8 cellular contexts compared by ENCODE assay signal in genomic region chr12:92363295-92364146, GRCh38.
DNase-seq lines count a peak whose midpoint lies in the region; ATAC-seq and TF ChIP-seq lines count a peak whose summit lies in the region.

No MANE protein-coding gene starts in this region.

- H3K9ac ChIP-seq in skeletal muscle tissue (ENCODE audit: low read depth in 1 of 3, low read length in 3 of 3), result peak overlapping the region in 2 of 3 donors; percentile 13 to 51

- H3K36me3 ChIP-seq in skeletal muscle tissue (ENCODE audit: control insufficient read depth in 3 of 3, insufficient read depth in 3 of 3, low read length in 3 of 3), result no peaks in the 10 kb centered on the region

- peak overlapping the region; percentile 91 for H3K27ac Mint-ChIP-seq in activated T-cell treated with anti-CD3 and anti-CD28 coated beads, Interleukin-2, amount 50 U/mL, for 24 hours

- intact Hi-C loops in Right ventricle myocardium superior (cut with DNase I), result no loop called here

- peak overlapping the region; percentile 46 for H3K27ac ChIP-seq in skeletal muscle tissue (ENCODE audit: low read depth, low read length)

- no peaks in the 10 kb centered on the region for H3K27me3 Mint-ChIP-seq in activated T-cell treated with anti-CD3 and anti-CD28 coated beads, Interleukin-2, amount 50 U/mL, for 24 hours

- peaks cover 3 to 6% (median 5%) of the 10 kb centered on the region in 3 donors for H3K4me1 ChIP-seq in skeletal muscle tissue (ENCODE audit: control insufficient read depth in 3 of 3, insufficient read depth in 3 of 3, low read length in 3 of 3)

- peaks cover 60% of the 10 kb centered on the region for H3K4me1 Mint-ChIP-seq in activated T-cell treated with anti-CD3 and anti-CD28 coated beads, Interleukin-2, amount 50 U/mL, for 24 hours (ENCODE audit: low read depth)

- in situ Hi-C loops in GM13977 (cut with MboI; ENCODE audit: low pct_unique_long_range_greater_than_20kb, low sequenced_read_pairs, unreplicated experiment), result no loop called here

- peaks cover 34% of the 10 kb centered on the region for H3K36me3 Mint-ChIP-seq in activated T-cell treated with anti-CD3 and anti-CD28 coated beads, Interleukin-2, amount 50 U/mL, for 24 hours (ENCODE audit: low read depth)

- H3K9me3 Mint-ChIP-seq in activated T-cell treated with anti-CD3 and anti-CD28 coated beads, Interleukin-2, amount 50 U/mL, for 24 hours, result peaks cover 33% of the 10 kb centered on the region

- peak overlapping the region; percentile 33 to 65 (median 36) for H3K4me3 ChIP-seq in skeletal muscle tissue (ENCODE audit: low read length in 3 of 3)

- DNase-seq in GM13977 (ENCODE audit: low spot score) (peak; percentile 56), NAMALWA (ENCODE audit: low spot score) (peak; percentile 78), Right ventricle myocardium superior (peak; percentile 58), GOT3 (lab: John Stamatoyannopoulos, UW) (no peak), NCI-H774 (lab: John Stamatoyannopoulos, UW) (no peak)
- peak; percentile 61 for DNase-seq in activated T-cell treated with anti-CD3 and anti-CD28 coated beads, Interleukin-2, amount 50 U/mL, for 24 hours

- no peak for TF ChIP-seq CTCF in GM13977 (IDR thresholded peaks at IDR 0.05; ENCODE audit: extremely low read depth, insufficient read depth, missing control alignments)

- ATAC-seq in GM21825 (IDR thresholded peaks at IDR 0.05; ENCODE audit: unreplicated experiment) (peak; percentile 66), Right ventricle myocardium superior (ENCODE audit: poor library complexity) (peak; percentile 82)

- no peaks in the 10 kb centered on the region for H3K9me3 ChIP-seq in skeletal muscle tissue (ENCODE audit: control insufficient read depth in 3 of 3, low read length in 3 of 3)

- peak overlapping the region; percentile 72 for H3K4me3 Mint-ChIP-seq in activated T-cell treated with anti-CD3 and anti-CD28 coated beads, Interleukin-2, amount 50 U/mL, for 24 hours

- no peaks in the 10 kb centered on the region for H3K27me3 ChIP-seq in skeletal muscle tissue (ENCODE audit: control insufficient read depth in 3 of 3, insufficient read depth in 3 of 3, low read length in 3 of 3)

Comparison
In these comparisons a context has a peak if more than half of its experiments do, and no peak if none do; other contexts are left out.
1. DNase-seq: peak in GM13977 (single experiment), NAMALWA (single experiment), activated T-cell treated with anti-CD3 and anti-CD28 coated beads, Interleukin-2, amount 50 U/mL, for 24 hours (single experiment) and Right ventricle myocardium superior (single experiment); none in GOT3 (single experiment) and NCI-H774 (single experiment).